22 cellular contexts compared by ENCODE assay signal in the genomic region with DNA sequence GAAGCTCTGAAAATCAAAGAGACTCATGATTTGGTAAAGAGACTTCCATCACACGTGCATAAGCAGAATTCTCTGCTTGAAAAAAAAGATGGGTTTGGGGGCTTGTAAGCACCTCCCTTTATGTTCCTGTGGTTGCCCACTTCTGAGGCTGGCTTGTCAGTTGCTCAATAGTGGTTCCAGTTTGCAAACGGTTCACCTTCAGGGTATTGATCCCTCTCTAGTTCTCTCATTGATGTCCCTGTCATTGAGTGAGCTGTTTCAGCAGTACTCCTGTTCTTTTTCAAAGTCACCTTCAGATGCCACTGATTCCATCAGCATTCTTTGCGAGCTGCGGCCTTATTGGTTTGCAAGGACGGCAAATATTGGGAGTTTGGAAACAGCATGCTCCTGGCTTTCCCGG.
"Had no signal": no experiment of that assay in that cellular context is flagged by ENCODE, and none has a peak within 500 bp of the region (broad histone marks: within the 10 kb centered on the region; RNA-seq: fewer than 3 reads in every experiment).

No MANE protein-coding gene starts in this region.

- H3K27ac ChIP-seq: right atrium auricular region, sigmoid colon, skin epidermis, testis, tibial nerve had no signal

- H3K9me3 ChIP-seq: right atrium auricular region, sigmoid colon, testis, tibial nerve had no signal

- H3K9me3 Mint-ChIP-seq: endodermal cell; stimulated activated naive CD8-positive, alpha-beta T cell treated with anti-CD3 and anti-CD28 coated beads, Interleukin-15, amount 100 ng/mL, for 72 hours had no signal

- H3K36me3 Mint-ChIP-seq: natural killer cell treated with Interleukin-12 subunit alpha and Interleukin-12 subunit beta and Interleukin-15 and Interleukin-18, amount 100 ng/mL, for 72 hours had no signal

- H3K4me1 ChIP-seq: right atrium auricular region, sigmoid colon, tibial nerve had no signal

- H3K4me3 Mint-ChIP-seq: endodermal cell; natural killer cell treated with Interleukin-12 subunit alpha and Interleukin-12 subunit beta and Interleukin-15 and Interleukin-18, amount 100 ng/mL, for 72 hours; stimulated activated naive B cell treated with anti-CD40 and anti-IgM and Interleukin-4, amounts not matched to agents 10 μg/mL and 1 μg/mL and 100 μg/mL, for 72 hours; stimulated activated naive CD8-positive, alpha-beta T cell treated with anti-CD3 and anti-CD28 coated beads, Interleukin-15, amount 100 ng/mL, for 72 hours had no signal

- H3K4me3 ChIP-seq: lung, right atrium auricular region, sigmoid colon, skin epidermis, testis, tibial nerve had no signal

- H3K27me3 ChIP-seq: right atrium auricular region, sigmoid colon, testis, tibial nerve had no signal

- DNase-seq: dermis blood vessel endothelial cell; erythroblast; foreskin melanocyte; hippocampal formation; left colon; left ventricle myocardium superior; mesenchymal stem cell; midbrain; posterior cingulate gyrus; sigmoid colon; stimulated activated CD4-positive, alpha-beta T cell treated with anti-CD3 and anti-CD28 coated beads, Interleukin-2, amount 100 ng/mL, for 24 hours; stimulated activated CD4-positive, alpha-beta T cell treated with anti-CD3 and anti-CD28 coated beads, Interleukin-4, amount 100 ng/mL, for 4 hours; stimulated activated naive B cell treated with anti-CD40 and anti-IgM and Interleukin-4, amounts not matched to agents 10 μg/mL and 1 μg/mL and 100 μg/mL, for 72 hours; stimulated activated naive CD8-positive, alpha-beta T cell treated with anti-CD3 and anti-CD28 coated beads, Interleukin-15, amount 100 ng/mL, for 72 hours; testis had no signal

- H3K27ac Mint-ChIP-seq: endodermal cell; natural killer cell treated with Interleukin-12 subunit alpha and Interleukin-12 subunit beta and Interleukin-15 and Interleukin-18, amount 100 ng/mL, for 72 hours; stimulated activated naive B cell treated with anti-CD40 and anti-IgM and Interleukin-4, amounts not matched to agents 10 μg/mL and 1 μg/mL and 100 μg/mL, for 72 hours; stimulated activated naive CD8-positive, alpha-beta T cell treated with anti-CD3 and anti-CD28 coated beads, Interleukin-15, amount 100 ng/mL, for 72 hours had no signal

- FAIRE-seq: endothelial cell of umbilical vein had no signal

- ATAC-seq: left colon; left ventricle myocardium superior; natural killer cell treated with Interleukin-12 subunit alpha and Interleukin-12 subunit beta and Interleukin-15 and Interleukin-18, amount 100 ng/mL, for 72 hours; stimulated activated naive B cell treated with anti-CD40 and anti-IgM and Interleukin-4, amounts not matched to agents 10 μg/mL and 1 μg/mL and 100 μg/mL, for 72 hours; stimulated activated naive CD8-positive, alpha-beta T cell treated with anti-CD3 and anti-CD28 coated beads, Interleukin-15, amount 100 ng/mL, for 72 hours had no signal

- H3K36me3 ChIP-seq: right atrium auricular region, sigmoid colon, tibial nerve had no signal
